Comparison of ENCODE assay signal across 1 cellular context in genomic region chr21:33550772-33551660, GRCh38.
TF ChIP-seq lines count a peak whose summit lies in the region.

No MANE protein-coding gene starts in this region.

TF ChIP-seq in K562, 482 proteins besides CTCF, POLR2A, EP300 and RAD21:
- TF ChIP-seq TCFL5 (CRISPR knock-in tag; conservative IDR thresholded peaks at IDR 0.05) (no peak), FOXK1 (CRISPR knock-in tag; IDR thresholded peaks at IDR 0.05; ENCODE audit: borderline replicate concordance) (0 out of 2 replicates have a peak, but pooled peaks have one; percentile 11), NR2C2 (CRISPR knock-in tag; IDR thresholded peaks at IDR 0.05) (no peak), NR2C2 (tag; IDR thresholded peaks at IDR 0.05) (no peak), ZNF644 (tag; IDR thresholded peaks at IDR 0.05; ENCODE audit: low read depth) (no peak), TEAD4 (IDR thresholded peaks at IDR 0.05; ENCODE audit: low read length) (no peak), TEAD4 (CRISPR knock-in tag; IDR thresholded peaks at IDR 0.05; ENCODE audit: borderline replicate concordance) (no peak), CBX1 (IDR thresholded peaks at IDR 0.05; ENCODE audit: low read depth) (no peak), RBFOX2 (IDR thresholded peaks at IDR 0.05; ENCODE audit: low read depth, low read length) (peak; percentile 78), ZNF311 (CRISPR knock-in tag; IDR thresholded peaks at IDR 0.05) (no peak), ZNF561 (CRISPR knock-in tag; conservative IDR thresholded peaks at IDR 0.05) (no peak), NFE2L1 (tag; IDR thresholded peaks at IDR 0.05; ENCODE audit: borderline replicate concordance, low read depth) (no peak), ZBTB1 (CRISPR knock-in tag; IDR thresholded peaks at IDR 0.05; ENCODE audit: borderline replicate concordance, low read depth) (no peak), ESRRB (CRISPR knock-in tag; IDR thresholded peaks at IDR 0.05; ENCODE audit: borderline replicate concordance) (no peak), POLR2AphosphoS2 (IDR thresholded peaks at IDR 0.05; ENCODE audit: low read length) (0 out of 2 replicates have a peak, but pooled peaks have one; percentile 0), MTA3 (IDR thresholded peaks at IDR 0.05; ENCODE audit: borderline replicate concordance) (0 out of 2 replicates have a peak, but pooled peaks have one; percentile 5), RBM22 (IDR thresholded peaks at IDR 0.05; ENCODE audit: low read depth, low read length, poor library complexity, severe bottlenecking) (peak; percentile 96), ZNF324 (CRISPR knock-in tag; IDR thresholded peaks at IDR 0.05) (no peak), POLR2G (IDR thresholded peaks at IDR 0.05; ENCODE audit: low read depth, low read length) (peak; percentile 79), SREBF2 (CRISPR knock-in tag; IDR thresholded peaks at IDR 0.05) (no peak), CCAR2 (IDR thresholded peaks at IDR 0.05; ENCODE audit: low read depth, low read length) (no peak), TEAD2 (tag; IDR thresholded peaks at IDR 0.05) (no peak), ZNF77 (CRISPR knock-in tag; IDR thresholded peaks at IDR 0.05) (no peak), DNMT1 (IDR thresholded peaks at IDR 0.05) (no peak)
